32 cellular contexts compared by ENCODE assay signal in the genomic region with DNA sequence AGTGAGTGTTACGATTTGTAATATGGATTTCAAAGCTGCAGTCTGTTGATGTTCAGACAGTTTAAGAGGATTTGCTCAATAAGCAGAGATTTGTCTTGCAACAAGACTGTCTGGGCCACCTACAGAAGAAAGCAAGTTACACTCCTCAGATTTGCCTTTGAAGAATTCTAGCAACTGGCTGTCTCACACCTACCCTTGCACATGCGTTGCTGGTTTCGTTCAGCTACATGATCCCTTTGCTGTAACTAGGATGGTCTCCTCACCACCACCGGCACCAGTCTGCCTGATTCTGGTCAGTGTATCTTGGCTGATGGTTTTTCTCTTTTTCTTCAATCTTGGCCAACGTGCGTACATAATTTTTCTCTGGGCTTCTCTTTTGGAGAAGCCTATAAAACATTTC.
"Had no signal": no experiment of that assay in that cellular context is flagged by ENCODE, and none has a peak within 500 bp of the region (broad histone marks: within the 10 kb centered on the region; RNA-seq: fewer than 3 reads in every experiment).

No MANE protein-coding gene starts in this region.

- ATAC-seq: activated CD8-positive, alpha-beta T cell treated with anti-CD3 and anti-CD28 coated beads for 36 hours; activated naive CD8-positive, alpha-beta T cell treated with anti-CD3 and anti-CD28 coated beads, Interleukin-2, amount 50 U/mL, for 24 hours; activated T-cell treated with anti-CD3 and anti-CD28 coated beads, Interleukin-2, amount 50 U/mL, for 4 hours; activated T-cell treated with anti-CD3 and anti-CD28 coated beads, Interleukin-2, amount 50 U/mL, for 72 hours; activated T-helper 17 cell treated with anti-CD3 and anti-CD28 coated beads, Interleukin-2, amount 50 U/mL, for 72 hours had no signal

- H3K9me3 ChIP-seq: ascending aorta had no signal

- FAIRE-seq: bronchial epithelial cell, TTC549 had no signal

- H3K36me3 ChIP-seq: ascending aorta, cardiac muscle cell had no signal

- H3K4me3 ChIP-seq: ascending aorta, cardiac muscle cell had no signal

- H3K4me1 ChIP-seq: ascending aorta had no signal

- DNase-seq: activated B cell treated with CpG ODN at 0.5 μM for 24 hours; activated CD4-positive, alpha-beta memory T cell treated with anti-CD3 and anti-CD28 coated beads for 36 hours; activated CD4-positive, alpha-beta T cell treated with anti-CD3 and anti-CD28 coated beads for 4 hours; activated CD4-positive, alpha-beta T cell treated with anti-CD3 and anti-CD28 coated beads, Interleukin-2, amount 10 ng/mL, durations not matched to agents 24 days and 14 days; activated CD4-positive, alpha-beta T cell treated with anti-CD3 and anti-CD28 coated beads, Interleukin-2, amount 50 U/mL, for 1 hour; activated CD4-positive, alpha-beta T cell treated with anti-CD3 and anti-CD28 coated beads, Interleukin-2, amount 50 U/mL, for 4 hours; activated CD4-positive, CD25-positive, alpha-beta regulatory T cell treated with anti-CD3 and anti-CD28 coated beads, Interleukin-2, amount 50 U/mL, for 72 hours; activated CD8-positive, alpha-beta memory T cell treated with anti-CD3 and anti-CD28 coated beads, Interleukin-2, amount 50 U/mL, for 4 hours; activated CD8-positive, alpha-beta T cell treated with anti-CD3 and anti-CD28 coated beads for 36 hours; activated effector memory CD4-positive, alpha-beta T cell treated with anti-CD3 and anti-CD28 coated beads, Interleukin-2, amount 50 U/mL, for 16 hours; activated gamma-delta T cell treated with Interleukin-2 at 50 U/mL for 16 hours; activated naive CD4-positive, alpha-beta T cell; activated naive CD4-positive, alpha-beta T cell treated with anti-CD3 and anti-CD28 coated beads for 36 hours; activated naive CD4-positive, alpha-beta T cell treated with anti-CD3 and anti-CD28 coated beads, Interleukin-2, amount 50 U/mL, for 16 hours; activated naive CD8-positive, alpha-beta T cell treated with anti-CD3 and anti-CD28 coated beads, Interleukin-2, amount 10 ng/mL, durations not matched to agents 7 days and 5 days; activated naive CD8-positive, alpha-beta T cell treated with anti-CD3 and anti-CD28 coated beads, Interleukin-2, amount 50 U/mL, for 24 hours; activated T-cell treated with anti-CD3 and anti-CD28 coated beads for 4 hours; activated T-cell treated with anti-CD3 and anti-CD28 coated beads, Interleukin-2, amount 50 U/mL, for 1 hour; activated T-cell treated with anti-CD3 and anti-CD28 coated beads, Interleukin-2, amount 50 U/mL, for 4 hours; activated T-cell treated with anti-CD3 and anti-CD28 coated beads, Interleukin-2, amount 50 U/mL, for 72 hours; amygdala; anterior cingulate cortex; caudate nucleus; cerebellar nuclear complex; T-helper 1 cell; T-helper 2 cell; T-helper 9 cell had no signal

- H3K27ac ChIP-seq: ascending aorta, cardiac muscle cell had no signal

- H3K27me3 ChIP-seq: ascending aorta, cardiac muscle cell had no signal
